Comparison of ENCODE assay signal across 7 cellular contexts in the genomic region with DNA sequence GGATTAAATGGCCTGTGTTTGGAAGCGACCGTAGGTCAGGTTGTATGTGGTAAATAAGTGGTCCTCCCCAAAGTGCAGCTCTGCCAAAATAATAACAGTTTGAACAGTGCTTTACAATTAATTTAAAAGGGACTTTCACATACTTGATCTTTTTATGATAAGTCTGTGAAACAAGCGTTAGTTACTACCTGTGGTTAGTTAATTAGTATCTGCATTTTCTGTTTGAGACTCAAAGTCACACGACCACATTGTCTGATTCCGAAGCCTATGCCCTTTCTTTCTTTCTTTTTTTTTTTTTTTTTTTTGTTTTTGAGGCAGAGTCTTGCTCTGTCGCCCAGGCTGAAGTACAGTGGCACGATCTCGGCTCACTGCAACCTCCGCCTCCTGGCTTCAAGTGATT.
"Had no signal": no experiment of that assay in that cellular context is flagged by ENCODE, and none has a peak within 500 bp of the region (broad histone marks: within the 10 kb centered on the region; RNA-seq: fewer than 3 reads in every experiment).

No MANE protein-coding gene starts in this region.

- FAIRE-seq: G401.6, GM12891, GM12892, GM18507, GM19239 had no signal

- DNase-seq: GDM1, GF-D8 had no signal
